In the genomic region with DNA sequence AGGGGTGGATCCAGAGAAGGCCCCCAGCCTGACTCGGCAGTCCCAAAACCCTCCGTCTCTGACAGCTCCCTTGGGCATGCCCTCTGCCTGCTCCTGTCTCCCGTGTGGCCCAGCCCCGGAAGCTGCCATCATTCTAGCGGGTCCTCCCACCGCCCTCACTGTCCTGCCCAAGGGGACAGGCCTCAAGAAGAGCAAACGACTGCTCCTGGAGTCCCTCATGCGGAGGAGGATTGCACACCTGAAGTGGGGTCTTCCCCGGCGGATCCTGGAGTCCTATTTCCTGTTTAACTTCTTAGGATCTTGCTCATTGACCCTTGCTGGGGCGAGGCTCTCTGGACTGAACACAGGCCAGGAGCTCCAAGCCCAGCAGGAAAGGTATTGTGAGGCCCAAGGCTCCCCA, we compare ENCODE assay signal across 1 cellular context.
TF ChIP-seq lines count a peak whose summit lies in the region.

No MANE protein-coding gene starts in this region.

TF ChIP-seq in GM12878, 131 proteins besides CTCF, POLR2A, EP300 and RAD21:
- TF ChIP-seq, protein P1, sequence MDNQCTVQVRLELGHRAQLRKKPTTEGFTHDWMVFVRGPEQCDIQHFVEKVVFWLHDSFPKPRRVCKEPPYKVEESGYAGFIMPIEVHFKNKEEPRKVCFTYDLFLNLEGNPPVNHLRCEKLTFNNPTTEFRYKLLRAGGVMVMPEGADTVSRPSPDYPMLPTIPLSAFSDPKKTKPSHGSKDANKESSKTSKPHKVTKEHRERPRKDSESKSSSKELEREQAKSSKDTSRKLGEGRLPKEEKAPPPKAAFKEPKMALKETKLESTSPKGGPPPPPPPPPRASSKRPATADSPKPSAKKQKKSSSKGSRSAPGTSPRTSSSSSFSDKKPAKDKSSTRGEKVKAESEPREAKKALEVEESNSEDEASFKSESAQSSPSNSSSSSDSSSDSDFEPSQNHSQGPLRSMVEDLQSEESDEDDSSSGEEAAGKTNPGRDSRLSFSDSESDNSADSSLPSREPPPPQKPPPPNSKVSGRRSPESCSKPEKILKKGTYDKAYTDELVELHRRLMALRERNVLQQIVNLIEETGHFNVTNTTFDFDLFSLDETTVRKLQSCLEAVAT (IDR thresholded peaks at IDR 0.05) = 0 out of 2 replicates have a peak, but pooled peaks have one; percentile 30
- TF ChIP-seq, protein P2, sequence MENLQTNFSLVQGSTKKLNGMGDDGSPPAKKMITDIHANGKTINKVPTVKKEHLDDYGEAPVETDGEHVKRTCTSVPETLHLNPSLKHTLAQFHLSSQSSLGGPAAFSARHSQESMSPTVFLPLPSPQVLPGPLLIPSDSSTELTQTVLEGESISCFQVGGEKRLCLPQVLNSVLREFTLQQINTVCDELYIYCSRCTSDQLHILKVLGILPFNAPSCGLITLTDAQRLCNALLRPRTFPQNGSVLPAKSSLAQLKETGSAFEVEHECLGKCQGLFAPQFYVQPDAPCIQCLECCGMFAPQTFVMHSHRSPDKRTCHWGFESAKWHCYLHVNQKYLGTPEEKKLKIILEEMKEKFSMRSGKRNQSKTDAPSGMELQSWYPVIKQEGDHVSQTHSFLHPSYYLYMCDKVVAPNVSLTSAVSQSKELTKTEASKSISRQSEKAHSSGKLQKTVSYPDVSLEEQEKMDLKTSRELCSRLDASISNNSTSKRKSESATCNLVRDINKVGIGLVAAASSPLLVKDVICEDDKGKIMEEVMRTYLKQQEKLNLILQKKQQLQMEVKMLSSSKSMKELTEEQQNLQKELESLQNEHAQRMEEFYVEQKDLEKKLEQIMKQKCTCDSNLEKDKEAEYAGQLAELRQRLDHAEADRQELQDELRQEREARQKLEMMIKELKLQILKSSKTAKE (IDR thresholded peaks at IDR 0.05; ENCODE audit: low read depth, poor library complexity, severe bottlenecking) = no peak
